Comparison of ENCODE assay signal across 18 cellular contexts in genomic region chr10:60487543-60487942, GRCh38.
A peak's percentile ranks its signal among the peaks of the same experiment; 100 is the strongest.
DNase-seq lines count a peak whose midpoint lies in the region; ATAC-seq, FAIRE-seq and TF ChIP-seq lines count a peak whose summit lies in the region.
"Had no signal": no experiment of that assay in that cellular context is flagged by ENCODE, and none has a peak within 500 bp of the region (broad histone marks: within the 10 kb centered on the region; RNA-seq: fewer than 3 reads in every experiment).

No MANE protein-coding gene starts in this region.

- WGBS in A549 (ENCODE audit: missing lambda C conversion rate): 87% methylated on average over 9 of the region's 9 CpGs
- 93% methylated on average over 3 of the region's 9 CpGs; no CpG with 5 or more reads in 1 of the 2 experiments for WGBS in IMR-90 (ENCODE audit: extremely low coverage in 2 of 2, insufficient read length in 1 of 2), 2 experiments
- WGBS in H1 (ENCODE audit: extremely low coverage in 1 of 2, insufficient coverage in 1 of 2, insufficient read length in 1 of 2, insufficient replicate concordance in 2 of 2, low coverage in 1 of 2, low lambda C conversion rate in 2 of 2, missing lambda C conversion rate in 1 of 2), 2 experiments: 82% methylated on average over 9 of the region's 9 CpGs; no CpG with 5 or more reads in 1 of the 2 experiments

- TF ChIP-seq RAD21 in A549 (conservative IDR thresholded peaks at IDR 0.05 in 1 of 2, IDR thresholded peaks at IDR 0.05 in 1 of 2) (no peak), IMR-90 (IDR thresholded peaks at IDR 0.05; ENCODE audit: low read length) (no peak), H1 (IDR thresholded peaks at IDR 0.05 in 1 of 2, conservative IDR thresholded peaks at IDR 0.05 in 1 of 2; ENCODE audit: low read depth in 2 of 2, low read length in 2 of 2) (no peak)

- no peaks in the 10 kb centered on the region for H3K23me2 ChIP-seq in H1 (ENCODE audit: low read depth, low read length)

- intact Hi-C loops in IMR-90 (cut with micrococcal nuclease): no loop called here

- H3K14ac ChIP-seq in IMR-90 (replicated peaks; ENCODE audit: low read depth, low read length) (no peak overlapping the region), H1 (ENCODE audit: insufficient read length) (no peak overlapping the region)

- no peak overlapping the region for H2BK20ac ChIP-seq in IMR-90 (ENCODE audit: low read depth, low read length)
- H2BK20ac ChIP-seq in H1 (ENCODE audit: low read length): no peak overlapping the region

- H3K27me3 ChIP-seq in IMR-90 (ENCODE audit: control insufficient read depth, insufficient read depth, low read length) (peaks cover 2% of the 10 kb centered on the region; the same call in 1 of the 2 replicates), RWPE2 (ENCODE audit: insufficient read depth, poor library complexity, severe bottlenecking) (no peaks in the 10 kb centered on the region), H1 (replicated peaks in 1 of 4; ENCODE audit: control insufficient read depth in 3 of 4, extremely low read depth in 1 of 4, insufficient read depth in 3 of 4, low read length in 3 of 4) (no peaks in the 10 kb centered on the region)
- H3K27me3 ChIP-seq: BE2C had no signal

- H3K9me1 ChIP-seq in IMR-90 (ENCODE audit: insufficient read depth, low read length): no peaks in the 10 kb centered on the region

- H3K36me3 ChIP-seq in IMR-90 (ENCODE audit: control insufficient read depth, insufficient read depth, low read length): no peaks in the 10 kb centered on the region
- no peaks in the 10 kb centered on the region for H3K36me3 ChIP-seq in RWPE2 (ENCODE audit: low read depth)
- H3K36me3 ChIP-seq in H1 (ENCODE audit: control insufficient read depth in 2 of 4, insufficient read depth in 4 of 4, low read length in 3 of 4): no peaks in the 10 kb centered on the region
- H3K36me3 ChIP-seq: BE2C, HAP-1 had no signal

- H3K23ac ChIP-seq in IMR-90 (ENCODE audit: low read depth, low read length) (no peak overlapping the region), H1 (ENCODE audit: insufficient read length) (no peak overlapping the region)

- no peak for TF ChIP-seq EP300 in A549 (IDR thresholded peaks at IDR 0.05)
- no peak for TF ChIP-seq EP300 in H1 (IDR thresholded peaks at IDR 0.05; ENCODE audit: borderline replicate concordance in 1 of 2, low read depth in 2 of 2, low read length in 2 of 2)

- H2BK5ac ChIP-seq in IMR-90 (ENCODE audit: low read depth, low read length, poor library complexity, severe bottlenecking): no peak overlapping the region
- H2BK5ac ChIP-seq in H1 (ENCODE audit: low read depth, low read length): no peak overlapping the region

- H4K8ac ChIP-seq in IMR-90 (ENCODE audit: low read depth in 2 of 2, low read length in 2 of 2) (no peak overlapping the region), H1 (ENCODE audit: extremely low read depth, insufficient read depth, low read length) (no peak overlapping the region)

- no peaks in the 10 kb centered on the region for H3K79me1 ChIP-seq in IMR-90 (ENCODE audit: low read depth in 1 of 2, low read length in 2 of 2)
- no peaks in the 10 kb centered on the region for H3K79me1 ChIP-seq in H1 (ENCODE audit: low read depth, low read length)

- no peak overlapping the region for H3K4ac ChIP-seq in IMR-90 (ENCODE audit: low read depth, low read length)
- no peak overlapping the region for H3K4ac ChIP-seq in H1 (replicated peaks; ENCODE audit: insufficient read length, low read depth, low read length)

- no peak overlapping the region for H2BK12ac ChIP-seq in H1 (ENCODE audit: low read depth, low read length)

- H3K27ac ChIP-seq in A549 (no peak overlapping the region), IMR-90 (ENCODE audit: insufficient read depth, low read length) (no peak overlapping the region), RWPE2 (ENCODE audit: poor library complexity, severe bottlenecking) (peak overlapping the region; percentile 37), H1 (ENCODE audit: low read depth, low read length) (no peak overlapping the region)
- H3K27ac ChIP-seq: C4-2B had no signal

- CTCF ChIA-PET in A549 (lab: Yijun Ruan, JAX) (no interaction called here), IMR-90 (lab: Yijun Ruan, JAX) (interaction anchor here (0.6 kb wide), 1 partner anchor 1463 kb away, joined by 4 read pairs; no protein-coding TSS in a partner anchor), H1 (lab: Charles Lee; ENCODE audit: partially characterized antibody) (no interaction called here)

- H3K79me2 ChIP-seq in H1 (ENCODE audit: control insufficient read depth in 1 of 2, insufficient read depth in 2 of 2, low read length in 2 of 2): no peaks in the 10 kb centered on the region

- H2BK15ac ChIP-seq in IMR-90 (ENCODE audit: low read depth, low read length) (no peak overlapping the region), H1 (ENCODE audit: low read length) (no peak overlapping the region)

- no peak overlapping the region for H3K56ac ChIP-seq in IMR-90 (ENCODE audit: extremely low read depth, insufficient read depth, low read length)
- H3K56ac ChIP-seq in H1 (replicated peaks; ENCODE audit: insufficient read length, low read depth, low read length): no peak overlapping the region

- no peak for DNase-seq in A549 (ENCODE audit: low read depth in 1 of 2, low spot score in 1 of 2)
- DNase-seq in IMR-90: no peak
- no peak for DNase-seq in RWPE2 (ENCODE audit: low spot score)
- DNase-seq in H1 (ENCODE audit: low read depth in 1 of 2, low spot score in 2 of 2): no peak
- DNase-seq in SW480 (ENCODE audit: low spot score): no peak
- DNase-seq in stimulated activated CD4-positive, alpha-beta T cell treated with anti-CD3 and anti-CD28 coated beads, Interleukin-12 subunit alpha, Interleukin-12 subunit beta, amount 100 ng/mL, for 4 hours: no peak
- no peak for DNase-seq in NOMO-1 (lab: John Stamatoyannopoulos, UW; ENCODE audit: unreplicated experiment in 2 of 2)
- DNase-seq: ACHN; BE2C; CD4-positive, alpha-beta T cell; DMS153; DMS79; GDM1; KBM-7 had no signal

- no TSS peak for BruUV-seq in IMR-90 (replicated peaks; lab: Mats Ljungman, UMichigan)

- no peak overlapping the region for H2AFZ ChIP-seq in IMR-90 (replicated peaks; ENCODE audit: low read length, poor library complexity)
- no peak overlapping the region for H2AFZ ChIP-seq in H1 (ENCODE audit: low read length)

- H2AK5ac ChIP-seq in IMR-90 (ENCODE audit: low read depth, low read length) (no peak overlapping the region), H1 (ENCODE audit: low read depth, low read length) (no peak overlapping the region)

- dilution Hi-C loops in IMR-90 (cut with HindIII; ENCODE audit: low sequenced_read_pairs, unreplicated experiment): no loop called here

- no peak overlapping the region for H3K18ac ChIP-seq in IMR-90 (ENCODE audit: low read depth, low read length)
- no peak overlapping the region for H3K18ac ChIP-seq in H1 (ENCODE audit: extremely low read depth, low read length)

- H3K4me3 ChIP-seq in A549 (no peak overlapping the region), IMR-90 (ENCODE audit: insufficient read depth, low read depth, low read length) (no peak overlapping the region), RWPE2 (ENCODE audit: severe bottlenecking) (no peak overlapping the region), H1 (ENCODE audit: extremely low read depth in 1 of 4, insufficient read depth in 2 of 4, low read depth in 3 of 4, low read length in 4 of 4) (no peak overlapping the region)
- H3K4me3 ChIP-seq: HAP-1 had no signal

- in situ Hi-C loops in IMR-90 (cut with MboI; ENCODE audit: low sequenced_read_pairs): no loop called here

- POLR2A ChIA-PET in A549 (lab: Yijun Ruan, JAX) (no interaction called here), IMR-90 (lab: Charles Lee; ENCODE audit: unreplicated experiment) (no interaction called here), H1 (lab: Charles Lee; ENCODE audit: partially characterized antibody) (no interaction called here)

- H3K9me3 ChIP-seq in A549 (no peaks in the 10 kb centered on the region), IMR-90 (ENCODE audit: control insufficient read depth, insufficient read depth, low read length) (no peaks in the 10 kb centered on the region), RWPE2 (ENCODE audit: severe bottlenecking) (no peaks in the 10 kb centered on the region), H1 (ENCODE audit: insufficient read depth in 2 of 2, low read depth in 1 of 2, low read length in 1 of 2) (no peaks in the 10 kb centered on the region)
- H3K9me3 ChIP-seq: BE2C, HAP-1 had no signal

- FAIRE-seq in A549 (lab: Jason Lieb, UNC): no peak
- FAIRE-seq in H1 (lab: Jason Lieb, UNC): no peak
- FAIRE-seq: GM12892 had no signal

- ATAC-seq in A549 (no peak), IMR-90 (ENCODE audit: low read depth) (no peak), RWPE2 (ENCODE audit: low read depth) (no peak), HG02981 (IDR thresholded peaks at IDR 0.05; ENCODE audit: unreplicated experiment) (no peak)

- H2AK9ac ChIP-seq in IMR-90 (replicated peaks; ENCODE audit: low read depth, low read length, poor library complexity): no peak overlapping the region

- no peaks in the 10 kb centered on the region for H4K20me1 ChIP-seq in IMR-90 (ENCODE audit: insufficient read depth, low read length)
- no peaks in the 10 kb centered on the region for H4K20me1 ChIP-seq in H1 (replicated peaks in 1 of 2; ENCODE audit: control insufficient read depth in 1 of 2, insufficient read depth in 2 of 2, low read length in 2 of 2)

- H4K91ac ChIP-seq in IMR-90 (ENCODE audit: insufficient read depth, low read depth, low read length) (no peak overlapping the region), H1 (replicated peaks; ENCODE audit: insufficient read length, low read length) (no peak overlapping the region)

- H3K4me2 ChIP-seq in A549: no peak overlapping the region
- H3K4me2 ChIP-seq in IMR-90 (ENCODE audit: low read depth, low read length): no peak overlapping the region
- no peak overlapping the region for H3K4me2 ChIP-seq in H1 (ENCODE audit: insufficient read depth in 1 of 2, low read depth in 2 of 2, low read length in 2 of 2)

- no peak overlapping the region for H2BK120ac ChIP-seq in IMR-90 (ENCODE audit: low read depth, low read length)
- no peak overlapping the region for H2BK120ac ChIP-seq in H1 (replicated peaks; ENCODE audit: low read depth, low read length)

- H4K5ac ChIP-seq in IMR-90 (ENCODE audit: low read depth, low read length) (no peak overlapping the region), H1 (ENCODE audit: insufficient read length, low read depth, low read length) (no peak overlapping the region)

- H3K4me1 ChIP-seq in A549: peaks cover 3% of the 10 kb centered on the region; the same call in 1 of the 3 replicates
- H3K4me1 ChIP-seq in IMR-90 (ENCODE audit: control insufficient read depth, insufficient read depth, low read length): no peaks in the 10 kb centered on the region
- H3K4me1 ChIP-seq in RWPE2 (ENCODE audit: insufficient read depth, poor library complexity, severe bottlenecking): peaks cover 14% of the 10 kb centered on the region
- no peaks in the 10 kb centered on the region for H3K4me1 ChIP-seq in H1 (replicated peaks in 1 of 4; ENCODE audit: control insufficient read depth in 3 of 4, insufficient read depth in 4 of 4, low read length in 3 of 4)
- H3K4me1 ChIP-seq: HAP-1 had no signal

- no peak for TF ChIP-seq POLR2A in A549 (IDR thresholded peaks at IDR 0.05; ENCODE audit: low read length)
- no peak for TF ChIP-seq POLR2A in IMR-90 (IDR thresholded peaks at IDR 0.05; ENCODE audit: low read depth, low read length)
- no peak for TF ChIP-seq POLR2A in H1 (IDR thresholded peaks at IDR 0.05; ENCODE audit: control extremely low read depth in 1 of 2, low read depth in 2 of 2, low read length in 2 of 2)

- H3K9ac ChIP-seq in IMR-90 (ENCODE audit: low read depth, low read length): no peak overlapping the region
- no peak overlapping the region for H3K9ac ChIP-seq in H1 (replicated peaks in 1 of 4; ENCODE audit: extremely low read depth in 1 of 4, low read depth in 3 of 4, low read length in 3 of 4)

- TF ChIP-seq CTCF in A549 (IDR thresholded peaks at IDR 0.05) (no peak), IMR-90 (conservative IDR thresholded peaks at IDR 0.05; ENCODE audit: low read depth, low read length) (no peak), RWPE2 (IDR thresholded peaks at IDR 0.05; ENCODE audit: poor library complexity, severe bottlenecking) (no peak), H1 (IDR thresholded peaks at IDR 0.05; ENCODE audit: control extremely low read depth in 1 of 3, insufficient read depth in 1 of 3, low read depth in 1 of 3, low read length in 3 of 3) (no peak)

Comparison
In these comparisons a context has a peak if more than half of its experiments do, and no peak if none do; other contexts are left out.
1. Of the 18 proteins assayed by ChIP-seq in both H1 and A549: peak only in H1: none; only in A549: none; in both: MAFK; in neither: 17.